24 cellular contexts compared by ENCODE assay signal in genomic region chr16:81869326-81869725, GRCh38.
"Had no signal": no experiment of that assay in that cellular context is flagged by ENCODE, and none has a peak within 500 bp of the region (broad histone marks: within the 10 kb centered on the region; RNA-seq: fewer than 3 reads in every experiment).

No MANE protein-coding gene starts in this region.

- DNase-seq: activated CD4-positive, alpha-beta memory T cell treated with anti-CD3 and anti-CD28 coated beads for 36 hours; activated CD4-positive, alpha-beta T cell treated with anti-CD3 and anti-CD28 coated beads for 36 hours; activated CD4-positive, alpha-beta T cell treated with anti-CD3 and anti-CD28 coated beads, Interleukin-2, amount 10 ng/mL, durations not matched to agents 24 days and 14 days; activated CD8-positive, alpha-beta memory T cell treated with anti-CD3 and anti-CD28 coated beads, Interleukin-2, amount 50 U/mL, for 48 hours; activated gamma-delta T cell; activated naive CD4-positive, alpha-beta T cell; activated naive CD4-positive, alpha-beta T cell treated with anti-CD3 and anti-CD28 coated beads, Interleukin-2, amount 10 ng/mL, durations not matched to agents 7 days and 5 days; activated naive CD8-positive, alpha-beta T cell treated with anti-CD3 and anti-CD28 coated beads, Interleukin-2, amount 10 ng/mL, durations not matched to agents 7 days and 5 days; activated T-cell treated with anti-CD3 and anti-CD28 coated beads for 4 hours; activated T-cell treated with anti-CD3 and anti-CD28 coated beads, Interleukin-2, amount 50 U/mL, for 24 hours; activated T-cell treated with anti-CD3 and anti-CD28 coated beads, Interleukin-2, amount 50 U/mL, for 72 hours; dorsolateral prefrontal cortex; effector memory CD4-positive, alpha-beta T cell; endodermal cell; erythroblast; foreskin keratinocyte; head of caudate nucleus; T-helper 2 cell had no signal

- H3K27ac Mint-ChIP-seq: activated CD4-positive, alpha-beta memory T cell treated with anti-CD3 and anti-CD28 coated beads for 36 hours; activated CD4-positive, alpha-beta T cell treated with anti-CD3 and anti-CD28 coated beads for 36 hours; activated CD4-positive, alpha-beta T cell treated with anti-CD3 and anti-CD28 coated beads, Interleukin-2, amount 10 ng/mL, durations not matched to agents 24 days and 14 days; activated naive CD4-positive, alpha-beta T cell treated with anti-CD3 and anti-CD28 coated beads, Interleukin-2, amount 10 ng/mL, durations not matched to agents 7 days and 5 days; activated naive CD4-positive, alpha-beta T cell treated with anti-CD3 and anti-CD28 coated beads, Interleukin-2, amount 50 U/mL, for 72 hours; activated naive CD8-positive, alpha-beta T cell treated with anti-CD3 and anti-CD28 coated beads, Interleukin-2, amount 10 ng/mL, durations not matched to agents 7 days and 5 days; activated T-cell treated with anti-CD3 and anti-CD28 coated beads, Interleukin-2, amount 50 U/mL, for 24 hours; activated T-cell treated with anti-CD3 and anti-CD28 coated beads, Interleukin-2, amount 50 U/mL, for 72 hours; brain; dendritic cell treated with granulocyte-macrophage colony-stimulating factor and Interleukin-4, amounts not matched to agents 40 ng/mL and 50 ng/mL, for 4 days; endodermal cell; WTC11 had no signal

- H3K4me3 Mint-ChIP-seq: activated CD4-positive, alpha-beta memory T cell treated with anti-CD3 and anti-CD28 coated beads for 36 hours; activated CD4-positive, alpha-beta T cell treated with anti-CD3 and anti-CD28 coated beads for 36 hours; activated CD4-positive, alpha-beta T cell treated with anti-CD3 and anti-CD28 coated beads, Interleukin-2, amount 10 ng/mL, durations not matched to agents 24 days and 14 days; activated naive CD4-positive, alpha-beta T cell treated with anti-CD3 and anti-CD28 coated beads, Interleukin-2, amount 10 ng/mL, durations not matched to agents 7 days and 5 days; activated naive CD8-positive, alpha-beta T cell treated with anti-CD3 and anti-CD28 coated beads, Interleukin-2, amount 10 ng/mL, durations not matched to agents 7 days and 5 days; activated T-cell treated with anti-CD3 and anti-CD28 coated beads, Interleukin-2, amount 50 U/mL, for 24 hours; activated T-cell treated with anti-CD3 and anti-CD28 coated beads, Interleukin-2, amount 50 U/mL, for 72 hours; brain; central memory CD8-positive, alpha-beta T cell; dendritic cell treated with granulocyte-macrophage colony-stimulating factor and Interleukin-4, amounts not matched to agents 40 ng/mL and 50 ng/mL, for 4 days; endodermal cell; WTC11 had no signal

- ATAC-seq: activated CD4-positive, alpha-beta T cell treated with anti-CD3 and anti-CD28 coated beads for 36 hours; activated CD4-positive, CD25-positive, alpha-beta regulatory T cell treated with anti-CD3 and anti-CD28 coated beads, Interleukin-2, amount 50 U/mL, for 24 hours; activated naive CD4-positive, alpha-beta T cell treated with anti-CD3 and anti-CD28 coated beads, Interleukin-2, amount 50 U/mL, for 72 hours; activated T-cell treated with anti-CD3 and anti-CD28 coated beads, Interleukin-2, amount 50 U/mL, for 72 hours; foreskin keratinocyte; WTC11 had no signal

- H3K27me3 Mint-ChIP-seq: activated CD4-positive, alpha-beta memory T cell treated with anti-CD3 and anti-CD28 coated beads for 36 hours; activated naive CD8-positive, alpha-beta T cell treated with anti-CD3 and anti-CD28 coated beads, Interleukin-2, amount 10 ng/mL, durations not matched to agents 7 days and 5 days; activated T-cell treated with anti-CD3 and anti-CD28 coated beads, Interleukin-2, amount 50 U/mL, for 24 hours; central memory CD8-positive, alpha-beta T cell; dendritic cell treated with granulocyte-macrophage colony-stimulating factor and Interleukin-4, amounts not matched to agents 40 ng/mL and 50 ng/mL, for 4 days had no signal

- H3K9me3 Mint-ChIP-seq: activated CD4-positive, alpha-beta memory T cell treated with anti-CD3 and anti-CD28 coated beads for 36 hours; activated CD4-positive, alpha-beta T cell treated with anti-CD3 and anti-CD28 coated beads, Interleukin-2, amount 10 ng/mL, durations not matched to agents 24 days and 14 days; activated naive CD4-positive, alpha-beta T cell treated with anti-CD3 and anti-CD28 coated beads, Interleukin-2, amount 10 ng/mL, durations not matched to agents 7 days and 5 days; activated naive CD4-positive, alpha-beta T cell treated with anti-CD3 and anti-CD28 coated beads, Interleukin-2, amount 50 U/mL, for 72 hours; activated naive CD8-positive, alpha-beta T cell treated with anti-CD3 and anti-CD28 coated beads, Interleukin-2, amount 10 ng/mL, durations not matched to agents 7 days and 5 days; activated T-cell treated with anti-CD3 and anti-CD28 coated beads, Interleukin-2, amount 50 U/mL, for 24 hours; activated T-cell treated with anti-CD3 and anti-CD28 coated beads, Interleukin-2, amount 50 U/mL, for 72 hours; brain; central memory CD8-positive, alpha-beta T cell; dendritic cell treated with granulocyte-macrophage colony-stimulating factor and Interleukin-4, amounts not matched to agents 40 ng/mL and 50 ng/mL, for 4 days; endodermal cell; WTC11 had no signal

- H3K36me3 Mint-ChIP-seq: activated CD4-positive, alpha-beta memory T cell treated with anti-CD3 and anti-CD28 coated beads for 36 hours; activated naive CD4-positive, alpha-beta T cell treated with anti-CD3 and anti-CD28 coated beads, Interleukin-2, amount 10 ng/mL, durations not matched to agents 7 days and 5 days; activated naive CD4-positive, alpha-beta T cell treated with anti-CD3 and anti-CD28 coated beads, Interleukin-2, amount 50 U/mL, for 72 hours; activated naive CD8-positive, alpha-beta T cell treated with anti-CD3 and anti-CD28 coated beads, Interleukin-2, amount 10 ng/mL, durations not matched to agents 7 days and 5 days; brain; WTC11 had no signal
